8 cellular contexts compared by ENCODE assay signal in the genomic region with DNA sequence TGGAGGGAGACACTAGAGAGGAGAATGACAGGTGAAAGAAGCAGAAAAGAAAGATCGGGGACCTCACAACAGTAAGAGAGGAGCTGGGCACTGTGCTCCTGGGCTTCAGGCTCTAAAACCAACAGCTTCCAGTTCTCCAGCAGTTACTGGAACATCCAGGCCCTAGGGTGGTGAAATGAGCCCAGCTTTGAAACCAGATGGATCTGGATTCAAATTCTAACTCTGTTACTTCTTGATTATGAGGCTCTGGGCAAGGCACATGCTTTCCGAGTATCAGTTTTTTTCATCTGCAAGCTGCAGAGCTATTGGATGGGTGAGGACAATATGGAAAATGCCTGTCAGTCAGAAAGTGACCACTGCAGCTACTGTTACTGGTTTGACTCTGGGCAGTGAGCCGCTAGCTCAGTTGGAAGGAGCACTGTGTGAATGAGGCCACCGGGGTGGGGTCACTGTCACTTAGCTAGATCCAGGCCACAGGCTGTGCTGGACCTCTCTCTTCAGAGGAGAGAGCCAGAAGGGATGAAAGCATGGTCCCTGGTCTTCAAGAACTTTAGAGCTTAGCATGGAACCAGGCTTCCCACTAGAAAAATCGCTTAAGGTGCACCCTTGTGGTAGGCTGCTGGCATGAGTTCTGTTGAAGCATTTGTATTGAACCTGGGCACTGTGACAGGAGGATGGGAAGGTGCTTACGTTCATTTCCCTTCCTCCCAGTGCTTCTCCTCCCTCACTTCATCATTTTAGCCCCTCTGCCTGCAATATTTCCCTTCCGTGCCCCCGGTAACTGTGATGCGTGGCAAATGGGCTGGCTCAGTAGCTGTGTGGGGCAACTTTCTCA. TPM values are rescaled to one million over a fixed set of nuclear protein-coding genes. Genes with fewer than 3 reads are reported as not detected.
DNase-seq lines count a peak whose midpoint lies in the region; ATAC-seq and TF ChIP-seq lines count a peak whose summit lies in the region.

No MANE protein-coding gene starts in this region.

- 67% methylated on average over 9 of the region's 9 CpGs for WGBS in thymus

- H3K27me3 ChIP-seq in iPS-20b (ENCODE audit: insufficient read depth, low read length) (no peaks in the 10 kb centered on the region), thymus (ENCODE audit: control insufficient read depth, insufficient read depth) (no peaks in the 10 kb centered on the region)

- in situ Hi-C loops in GM13977 (cut with MboI; ENCODE audit: low pct_unique_long_range_greater_than_20kb, low sequenced_read_pairs, unreplicated experiment), result no loop called here

- peaks cover 23% of the 10 kb centered on the region for H3K4me1 ChIP-seq in iPS-20b (ENCODE audit: insufficient read depth, low read length)
- peaks cover 13% of the 10 kb centered on the region for H3K4me1 ChIP-seq in thymus (ENCODE audit: control insufficient read depth, insufficient read depth, low read length)

- H3K4me3 ChIP-seq in iPS-20b (ENCODE audit: low read length) (peak overlapping the region; percentile 71), thymus (ENCODE audit: low read length) (no peak overlapping the region)

- DNase-seq in GM13977 (ENCODE audit: low spot score) (no peak), UCSD-AML1 (lab: John Stamatoyannopoulos, UW; ENCODE audit: unreplicated experiment) (peak; percentile 56), retina (no peak)
- no peak for DNase-seq in effector CD4-positive, alpha-beta T cell

- no peak for TF ChIP-seq CTCF in 22Rv1 (IDR thresholded peaks at IDR 0.05)
- peak; percentile 18 for TF ChIP-seq CTCF in GM13977 (IDR thresholded peaks at IDR 0.05; ENCODE audit: extremely low read depth, insufficient read depth, missing control alignments)

- ATAC-seq in HG03045 (IDR thresholded peaks at IDR 0.05; ENCODE audit: unreplicated experiment), result no peak

- H3K36me3 ChIP-seq in iPS-20b (ENCODE audit: insufficient read depth, low read depth, low read length) (peaks cover 34% of the 10 kb centered on the region), thymus (ENCODE audit: control insufficient read depth, insufficient read depth) (peaks cover 30% of the 10 kb centered on the region)

- H3K9me3 ChIP-seq in iPS-20b (ENCODE audit: insufficient read depth, low read depth, low read length) (no peaks in the 10 kb centered on the region), thymus (ENCODE audit: control insufficient read depth) (no peaks in the 10 kb centered on the region)

- H3K27ac ChIP-seq in 22Rv1 (peak overlapping the region; percentile 74), iPS-20b (ENCODE audit: low read length) (peak overlapping the region; percentile 99), thymus (ENCODE audit: low read depth) (peak overlapping the region; percentile 50)

- peak overlapping the region; percentile 98 for H3K9ac ChIP-seq in iPS-20b (ENCODE audit: low read depth, low read length)

RNA-seq across cellular contexts. Expression of a gene that starts 12.2 kb away (rescaled TPM):
- polyA plus RNA-seq in thymus, result 119 TPM
